7 cellular contexts compared by ENCODE assay signal in the genomic region with DNA sequence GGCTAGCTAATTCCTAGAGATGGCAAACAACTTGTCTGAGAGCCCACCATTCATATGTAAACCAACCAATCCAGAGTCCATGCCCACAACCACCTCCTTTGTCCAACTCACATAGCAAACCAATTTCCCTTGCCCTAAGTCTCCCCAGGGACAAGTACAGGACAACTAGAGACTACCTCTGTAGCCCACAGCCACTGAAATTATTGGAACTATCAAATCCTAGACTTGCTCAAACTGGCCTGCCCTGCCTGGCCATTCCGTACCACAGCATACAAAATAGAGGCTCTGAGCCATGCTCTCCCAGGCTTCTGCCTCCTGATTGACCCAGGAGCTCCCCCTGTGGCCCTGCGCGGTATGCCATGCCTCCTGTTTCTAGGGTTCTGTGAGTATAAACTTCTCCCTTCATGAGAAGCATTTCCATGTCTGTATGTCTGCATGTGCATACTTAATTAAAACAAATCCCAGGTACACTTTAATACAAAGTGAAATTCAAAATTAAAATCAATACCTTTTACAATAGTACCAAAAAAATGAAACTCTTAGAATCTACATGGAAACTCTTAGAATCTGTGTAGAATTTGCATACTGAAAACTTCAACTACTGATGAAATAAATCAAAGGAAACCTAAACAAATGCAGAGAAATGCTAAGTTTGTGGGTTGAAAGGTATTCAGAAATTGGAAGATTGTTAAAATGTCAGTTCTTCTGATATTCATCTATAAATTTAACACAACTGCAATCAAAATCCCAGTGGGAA. TPM values are rescaled to one million over a fixed set of nuclear protein-coding genes. Genes with fewer than 3 reads are reported as not detected.
DNase-seq lines count a peak whose midpoint lies in the region; ATAC-seq and TF ChIP-seq lines count a peak whose summit lies in the region.

No MANE protein-coding gene starts in this region.

- WGBS in HUES64, result 5% methylated on average over 3 of the region's 3 CpGs

- peak overlapping the region; percentile 19; the same call in 1 of the 2 replicates for H3K4me3 ChIP-seq in HUES64 (ENCODE audit: low read length)

- H3K9me3 ChIP-seq in HUES64 (ENCODE audit: insufficient read depth, low read depth, low read length), result no peaks in the 10 kb centered on the region; the same call in 1 of the 2 replicates

- no peak overlapping the region; the same call in 1 of the 2 replicates for H3K27ac ChIP-seq in HUES64 (ENCODE audit: low read depth, low read length)

- H3K27me3 ChIP-seq in HUES64 (ENCODE audit: insufficient read depth, low read length), result peaks cover 30% of the 10 kb centered on the region

- DNase-seq in SW480 (ENCODE audit: low spot score), result peak; percentile 67
- peak; percentile 78 to 82 for DNase-seq in T47D (ENCODE audit: low read depth in 1 of 2, low spot score in 1 of 2)
- DNase-seq in kidney glomerular epithelial cell (lab: John Stamatoyannopoulos, UW), result peak; percentile 35
- peak in 2 of 3 experiments; percentile 17 to 64 for DNase-seq in stimulated activated CD4-positive, alpha-beta T cell treated with anti-CD3 and anti-CD28 coated beads, TNF-alpha, amount 100 ng/mL, for 24 hours (ENCODE audit: low read depth in 3 of 3)

- in situ Hi-C loops in T47D (cut with HindIII; ENCODE audit: low pct_unique_long_range_greater_than_20kb, low sequenced_read_pairs), result no loop called here

- ATAC-seq in GM21737 (IDR thresholded peaks at IDR 0.05; ENCODE audit: unreplicated experiment), result peak; percentile 92

- H3K9ac ChIP-seq in HUES64 (ENCODE audit: low read depth, low read length), result peak overlapping the region; percentile 54

- peaks cover 13% of the 10 kb centered on the region; the same call in 1 of the 2 replicates for H3K4me1 ChIP-seq in HUES64 (ENCODE audit: insufficient read depth, low read length)

- H3K36me3 ChIP-seq in HUES64 (ENCODE audit: insufficient read depth, low read length), result no peaks in the 10 kb centered on the region

- peak; percentile 95 for TF ChIP-seq CTCF in GM12872 (IDR thresholded peaks at IDR 0.05; ENCODE audit: insufficient read depth, low read depth, low read length)

RNA-seq across cellular contexts. Expression of a gene that starts 4.0 kb away (rescaled TPM):
- 1.4 TPM for polyA plus RNA-seq in HUES64 (2013, experiment 1 of 2)
- polyA plus RNA-seq in HUES64 (2013, experiment 2 of 2), result 1.6 TPM
